Comparison of ENCODE assay signal across 8 cellular contexts in the genomic region with DNA sequence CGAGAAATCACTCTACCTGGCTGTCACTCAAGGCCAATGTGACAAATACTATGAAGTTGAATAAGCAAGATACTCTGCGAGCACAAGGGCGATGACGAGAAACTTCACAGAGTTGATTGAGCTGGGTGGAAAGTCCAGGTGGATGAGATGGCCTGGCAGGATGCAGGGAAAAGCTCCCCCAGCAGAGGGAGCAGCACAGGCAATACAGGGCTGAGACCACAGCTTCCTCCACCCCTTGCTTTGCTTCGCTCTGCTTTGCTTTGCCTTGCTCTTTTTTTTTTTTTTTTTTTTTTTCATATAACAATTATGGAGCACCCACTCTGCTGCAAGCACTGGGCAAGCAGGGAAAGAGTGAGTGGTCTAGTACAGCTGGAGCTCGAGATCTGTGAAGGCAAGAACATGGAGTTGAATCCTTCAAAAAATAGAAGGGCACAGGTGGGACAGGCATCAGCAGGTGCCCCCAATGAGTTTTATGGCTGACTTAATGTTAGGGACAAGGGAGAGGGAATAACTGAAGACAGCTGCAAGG.
DNase-seq lines count a peak whose midpoint lies in the region; ATAC-seq and TF ChIP-seq lines count a peak whose summit lies in the region.

No MANE protein-coding gene starts in this region.

- intact Hi-C loops in naive thymus-derived CD4-positive, alpha-beta T cell (cut with micrococcal nuclease): loop anchor here (1.0 to 10.0 kb wide), 13 partner anchors 68 to 1881 kb away; no protein-coding TSS in a partner anchor

- POLR2A ChIA-PET in activated CD4-positive, alpha-beta memory T cell treated with anti-CD3 and anti-CD28 coated beads, Interleukin-2, amount 10 ng/mL, durations not matched to agents 7 days and 5 days (lab: Charles Lee): interaction anchor here (0.6 to 4.7 kb wide), 20 partner anchors 10 to 494 kb away, joined by 3 to 57 read pairs (median 3); a partner anchor contains a TSS
- POLR2A ChIA-PET in naive thymus-derived CD4-positive, alpha-beta T cell (lab: Charles Lee): interaction anchor here (0.6 to 2.6 kb wide), 6 partner anchors 8 to 1065 kb away, joined by 3 to 9 read pairs (median 4); a partner anchor contains a TSS

- no peak for TF ChIP-seq POLR2A in GM18505 (IDR thresholded peaks at IDR 0.05; ENCODE audit: borderline replicate concordance, extremely low read depth, insufficient read depth, insufficient read length)

- H3K27me3 Mint-ChIP-seq in activated CD4-positive, alpha-beta memory T cell treated with anti-CD3 and anti-CD28 coated beads, Interleukin-2, amount 10 ng/mL, durations not matched to agents 7 days and 5 days: no peaks in the 10 kb centered on the region
- H3K27me3 Mint-ChIP-seq in endodermal cell (ENCODE audit: insufficient read depth): no peaks in the 10 kb centered on the region
- peaks cover 0 to 4% (median 0%) of the 10 kb centered on the region in 5 donors for H3K27me3 Mint-ChIP-seq in naive thymus-derived CD4-positive, alpha-beta T cell
- no peaks in the 10 kb centered on the region for H3K27me3 Mint-ChIP-seq in stimulated activated naive CD8-positive, alpha-beta T cell treated with anti-CD3 and anti-CD28 coated beads, Interleukin-15, Interleukin-2, amounts not matched to agents 100 ng/mL and 50 ng/mL, for 24 hours

- H3K4me1 Mint-ChIP-seq in activated CD4-positive, alpha-beta memory T cell treated with anti-CD3 and anti-CD28 coated beads, Interleukin-2, amount 10 ng/mL, durations not matched to agents 7 days and 5 days: peaks cover 31% of the 10 kb centered on the region
- H3K4me1 Mint-ChIP-seq in endodermal cell: peaks cover 54% of the 10 kb centered on the region
- peaks cover 0 to 29% (median 26%) of the 10 kb centered on the region in 7 donors for H3K4me1 Mint-ChIP-seq in naive thymus-derived CD4-positive, alpha-beta T cell
- H3K4me1 Mint-ChIP-seq in stimulated activated naive CD8-positive, alpha-beta T cell treated with anti-CD3 and anti-CD28 coated beads, Interleukin-15, Interleukin-2, amounts not matched to agents 100 ng/mL and 50 ng/mL, for 24 hours (ENCODE audit: low read depth): peaks cover 38% of the 10 kb centered on the region

- ATAC-seq in GM18505 (IDR thresholded peaks at IDR 0.05; ENCODE audit: unreplicated experiment) (peak; percentile 87), HG02885 (IDR thresholded peaks at IDR 0.05; ENCODE audit: poor library complexity, unreplicated experiment) (peak; percentile 97)
- ATAC-seq in naive thymus-derived CD4-positive, alpha-beta T cell: peak; percentile 94

- WGBS in endodermal cell (ENCODE audit: insufficient coverage in 1 of 2, insufficient read length in 1 of 2), 2 experiments: 69 to 87% methylated on average over 5 to 6 of the region's 6 CpGs

- peaks cover 4% of the 10 kb centered on the region for H3K4me1 ChIP-seq in endodermal cell (ENCODE audit: control insufficient read depth, insufficient read depth, low read length)
- H3K4me1 ChIP-seq in naive thymus-derived CD4-positive, alpha-beta T cell (ENCODE audit: control insufficient read depth in 2 of 2, insufficient read depth in 2 of 2, low read length in 2 of 2): peaks cover 12 to 15% of the 10 kb centered on the region in 2 donors

- H3K27ac ChIP-seq in endodermal cell (ENCODE audit: low read depth, low read length): no peak overlapping the region
- H3K27ac ChIP-seq in naive thymus-derived CD4-positive, alpha-beta T cell (ENCODE audit: low read depth, low read length): no peak overlapping the region

- H3K27me3 ChIP-seq in endodermal cell (ENCODE audit: control insufficient read depth, insufficient read depth, low read length, poor library complexity, severe bottlenecking): no peaks in the 10 kb centered on the region
- no peaks in the 10 kb centered on the region for H3K27me3 ChIP-seq in naive thymus-derived CD4-positive, alpha-beta T cell (ENCODE audit: control insufficient read depth in 2 of 2, insufficient read depth in 2 of 2, low read length in 2 of 2)

- peak overlapping the region; percentile 80 for H3K27ac Mint-ChIP-seq in activated CD4-positive, alpha-beta memory T cell treated with anti-CD3 and anti-CD28 coated beads, Interleukin-2, amount 10 ng/mL, durations not matched to agents 7 days and 5 days
- H3K27ac Mint-ChIP-seq in endodermal cell: no peak overlapping the region
- H3K27ac Mint-ChIP-seq in naive thymus-derived CD4-positive, alpha-beta T cell: peak overlapping the region in 4 of 9 donors; percentile 10 to 88 (median 48)
- H3K27ac Mint-ChIP-seq in stimulated activated naive CD8-positive, alpha-beta T cell treated with anti-CD3 and anti-CD28 coated beads, Interleukin-15, Interleukin-2, amounts not matched to agents 100 ng/mL and 50 ng/mL, for 24 hours: no peak overlapping the region

- H3K4me3 ChIP-seq in endodermal cell (ENCODE audit: low read length): no peak overlapping the region
- H3K4me3 ChIP-seq in naive thymus-derived CD4-positive, alpha-beta T cell (ENCODE audit: low read length): no peak overlapping the region

- CTCF ChIA-PET in activated CD4-positive, alpha-beta memory T cell treated with anti-CD3 and anti-CD28 coated beads, Interleukin-2, amount 10 ng/mL, durations not matched to agents 7 days and 5 days (lab: Charles Lee): interaction anchor here (0.6 to 4.5 kb wide), 46 partner anchors 8 to 1118 kb away, joined by 3 to 75 read pairs (median 4); a partner anchor contains a TSS
- CTCF ChIA-PET in naive thymus-derived CD4-positive, alpha-beta T cell (lab: Charles Lee): interaction anchor here (0.5 to 5.0 kb wide), 18 partner anchors 11 to 496 kb away, joined by 3 to 52 read pairs (median 4); a partner anchor contains a TSS

- no peak overlapping the region for H3K4me3 Mint-ChIP-seq in activated CD4-positive, alpha-beta memory T cell treated with anti-CD3 and anti-CD28 coated beads, Interleukin-2, amount 10 ng/mL, durations not matched to agents 7 days and 5 days
- H3K4me3 Mint-ChIP-seq in endodermal cell: no peak overlapping the region
- H3K4me3 Mint-ChIP-seq in naive thymus-derived CD4-positive, alpha-beta T cell: peak overlapping the region in 6 of 10 donors; percentile 6 to 58 (median 36)
- peak overlapping the region; percentile 28 for H3K4me3 Mint-ChIP-seq in stimulated activated naive CD8-positive, alpha-beta T cell treated with anti-CD3 and anti-CD28 coated beads, Interleukin-15, Interleukin-2, amounts not matched to agents 100 ng/mL and 50 ng/mL, for 24 hours

- no peaks in the 10 kb centered on the region for H3K9me3 ChIP-seq in endodermal cell (ENCODE audit: control insufficient read depth, low read length)
- no peaks in the 10 kb centered on the region for H3K9me3 ChIP-seq in naive thymus-derived CD4-positive, alpha-beta T cell (ENCODE audit: control insufficient read depth in 2 of 3, low read length in 3 of 3)

- H3K9ac ChIP-seq in endodermal cell (ENCODE audit: extremely low read depth, low read length, poor library complexity, severe bottlenecking): no peak overlapping the region

- H3K36me3 Mint-ChIP-seq in activated CD4-positive, alpha-beta memory T cell treated with anti-CD3 and anti-CD28 coated beads, Interleukin-2, amount 10 ng/mL, durations not matched to agents 7 days and 5 days (ENCODE audit: low read depth): peaks cover 5% of the 10 kb centered on the region
- H3K36me3 Mint-ChIP-seq in endodermal cell (ENCODE audit: low read depth): no peaks in the 10 kb centered on the region
- H3K36me3 Mint-ChIP-seq in naive thymus-derived CD4-positive, alpha-beta T cell: peaks cover 0 to 5% (median 0%) of the 10 kb centered on the region in 5 donors
- no peaks in the 10 kb centered on the region for H3K36me3 Mint-ChIP-seq in stimulated activated naive CD8-positive, alpha-beta T cell treated with anti-CD3 and anti-CD28 coated beads, Interleukin-15, Interleukin-2, amounts not matched to agents 100 ng/mL and 50 ng/mL, for 24 hours (ENCODE audit: low read depth)

- H3K9me3 Mint-ChIP-seq in activated CD4-positive, alpha-beta memory T cell treated with anti-CD3 and anti-CD28 coated beads, Interleukin-2, amount 10 ng/mL, durations not matched to agents 7 days and 5 days: no peaks in the 10 kb centered on the region
- no peaks in the 10 kb centered on the region for H3K9me3 Mint-ChIP-seq in endodermal cell
- no peaks in the 10 kb centered on the region for H3K9me3 Mint-ChIP-seq in naive thymus-derived CD4-positive, alpha-beta T cell
- H3K9me3 Mint-ChIP-seq in stimulated activated naive CD8-positive, alpha-beta T cell treated with anti-CD3 and anti-CD28 coated beads, Interleukin-15, Interleukin-2, amounts not matched to agents 100 ng/mL and 50 ng/mL, for 24 hours: no peaks in the 10 kb centered on the region

- no peaks in the 10 kb centered on the region for H3K36me3 ChIP-seq in endodermal cell (ENCODE audit: control insufficient read depth, insufficient read depth, low read length)
- H3K36me3 ChIP-seq in naive thymus-derived CD4-positive, alpha-beta T cell (ENCODE audit: control insufficient read depth in 2 of 3, insufficient read depth in 3 of 3, low read length in 3 of 3): no peaks in the 10 kb centered on the region

- DNase-seq in ACHN: peak; percentile 88
- DNase-seq in NCI-H2227 treated with DMSO at 0.1 percent for 48 hours (lab: John Stamatoyannopoulos, UW): peak; percentile 19
- peak; percentile 76 for DNase-seq in activated CD4-positive, alpha-beta memory T cell treated with anti-CD3 and anti-CD28 coated beads, Interleukin-2, amount 10 ng/mL, durations not matched to agents 7 days and 5 days
- DNase-seq in endodermal cell: peak; percentile 92
- DNase-seq in naive thymus-derived CD4-positive, alpha-beta T cell: peak; percentile 37 to 67 (median 58)

- peak; percentile 86 for TF ChIP-seq CTCF in endodermal cell (conservative IDR thresholded peaks at IDR 0.05)

- in situ Hi-C loops in ACHN (cut with HindIII; ENCODE audit: low pct_ligation_motif_present, low pct_unique_long_range_greater_than_20kb, low sequenced_read_pairs): loop anchor here (25.0 kb wide), 1 partner anchor 161 kb away; a partner anchor contains a TSS

Comparison
In these comparisons a context has a peak if more than half of its experiments do, and no peak if none do; other contexts are left out.
1. DNase-seq: peak in every context shown above with its lines; median percentile 92 in endodermal cell; 88 in ACHN; 76 in activated CD4-positive, alpha-beta memory T cell treated with anti-CD3 and anti-CD28 coated beads, Interleukin-2, amount 10 ng/mL, durations not matched to agents 7 days and 5 days; 58 in naive thymus-derived CD4-positive, alpha-beta T cell; 19 in NCI-H2227 treated with DMSO at 0.1 percent for 48 hours.
2. H3K4me3 Mint-ChIP-seq: peak in naive thymus-derived CD4-positive, alpha-beta T cell (6 of 10) and stimulated activated naive CD8-positive, alpha-beta T cell treated with anti-CD3 and anti-CD28 coated beads, Interleukin-15, Interleukin-2, amounts not matched to agents 100 ng/mL and 50 ng/mL, for 24 hours (single experiment); none in activated CD4-positive, alpha-beta memory T cell treated with anti-CD3 and anti-CD28 coated beads, Interleukin-2, amount 10 ng/mL, durations not matched to agents 7 days and 5 days (single experiment) and endodermal cell (single experiment).
3. Peak in every context shown above with its lines, with median percentiles within 50 percentile points of each other: ATAC-seq.